In the genomic region with DNA sequence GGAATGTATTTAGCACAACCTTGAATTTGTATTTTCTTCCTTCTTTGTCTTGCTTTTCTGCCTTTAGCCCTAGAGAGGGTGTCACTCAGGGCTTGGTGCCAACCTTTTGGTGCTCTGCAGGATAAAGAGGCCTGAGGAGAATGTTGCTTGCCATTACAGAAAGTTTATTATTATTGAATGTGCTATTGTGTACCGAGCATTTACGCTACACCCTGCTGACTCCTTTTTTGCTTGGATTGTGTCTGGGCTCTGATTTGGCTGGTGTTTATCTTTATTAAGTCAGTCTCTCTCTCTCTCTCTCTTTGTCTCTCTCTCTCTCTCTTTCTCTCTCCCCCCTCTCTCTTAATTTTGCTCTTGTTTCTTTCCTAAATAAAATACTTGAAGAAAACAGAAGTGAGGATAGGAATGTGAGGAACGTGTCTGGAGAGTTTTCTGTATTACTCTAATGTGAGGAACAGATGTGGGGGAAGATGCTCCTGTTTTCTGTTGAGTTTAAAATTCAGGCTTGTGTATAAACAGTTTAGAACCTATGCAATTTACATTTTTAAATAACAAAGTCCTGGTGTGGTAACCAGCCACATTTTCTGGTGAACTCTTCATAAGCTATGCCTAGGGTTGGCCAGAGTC, we compare ENCODE assay signal across 16 cellular contexts.
DNase-seq lines count a peak whose midpoint lies in the region; ATAC-seq and TF ChIP-seq lines count a peak whose summit lies in the region.
"Had no signal": no experiment of that assay in that cellular context is flagged by ENCODE, and none has a peak within 500 bp of the region (broad histone marks: within the 10 kb centered on the region; RNA-seq: fewer than 3 reads in every experiment).

No MANE protein-coding gene starts in this region.

- no peak for TF ChIP-seq CTCF in GM23338 (conservative IDR thresholded peaks at IDR 0.05; ENCODE audit: low read depth in 2 of 2)
- TF ChIP-seq CTCF in fibroblast of lung (conservative IDR thresholded peaks at IDR 0.05 in 1 of 2, IDR thresholded peaks at IDR 0.05 in 1 of 2; ENCODE audit: low read depth in 1 of 2, low read length in 2 of 2): no peak

- H2AFZ ChIP-seq in GM23338 (peak overlapping the region; percentile 4; the same call in 1 of the 2 replicates), fibroblast of lung (ENCODE audit: low read length) (no peak overlapping the region)

- H3K36me3 ChIP-seq in GM23338 (ENCODE audit: insufficient read depth) (no peaks in the 10 kb centered on the region), fibroblast of lung (ENCODE audit: control insufficient read depth, insufficient read depth, low read length) (no peaks in the 10 kb centered on the region)
- H3K36me3 ChIP-seq: BLaER1 treated with 17β-estradiol and CSF1 and Interleukin-3, amounts not matched to agents 10 nM and 100 nM; tibial artery had no signal

- no peaks in the 10 kb centered on the region for H3K79me2 ChIP-seq in GM23338 (replicated peaks; ENCODE audit: insufficient read depth)
- no peaks in the 10 kb centered on the region for H3K79me2 ChIP-seq in fibroblast of lung (ENCODE audit: control insufficient read depth, insufficient read depth, low read length)

- ATAC-seq in GM23338: no peak
- peak; percentile 11 for ATAC-seq in sciatic nerve
- ATAC-seq: K562; naive thymus-derived CD4-positive, alpha-beta T cell; stimulated activated effector memory CD8-positive, alpha-beta T cell treated with anti-CD3 and anti-CD28 coated beads, Interleukin-12 subunit alpha, Interleukin-12 subunit beta, amount 100 ng/mL, for 72 hours had no signal

- H3K36me3 Mint-ChIP-seq in GM23338 (ENCODE audit: low read depth): no peaks in the 10 kb centered on the region
- H3K36me3 Mint-ChIP-seq: naive thymus-derived CD4-positive, alpha-beta T cell; stimulated activated effector memory CD8-positive, alpha-beta T cell treated with anti-CD3 and anti-CD28 coated beads, Interleukin-12 subunit alpha, Interleukin-12 subunit beta, amount 100 ng/mL, for 72 hours had no signal

- H3K27ac ChIP-seq in GM23338 (ENCODE audit: low read depth) (no peak overlapping the region), fibroblast of lung (ENCODE audit: insufficient read depth, low read length) (no peak overlapping the region)
- H3K27ac ChIP-seq: BLaER1 treated with 17β-estradiol and CSF1 and Interleukin-3, amounts not matched to agents 10 nM and 100 nM; tibial artery had no signal

- intact Hi-C loops in sciatic nerve (cut with DNase I): no loop called here

- no peaks in the 10 kb centered on the region for H3F3A ChIP-seq in GM23338 (replicated peaks; ENCODE audit: low read depth)

- H3K4me3 ChIP-seq in GM23338 (no peak overlapping the region), fibroblast of lung (replicated peaks in 1 of 4; ENCODE audit: control extremely low read depth in 1 of 4, insufficient read depth in 1 of 4, low read depth in 3 of 4, low read length in 4 of 4) (no peak overlapping the region)
- H3K4me3 ChIP-seq: BLaER1 treated with 17β-estradiol and CSF1 and Interleukin-3, amounts not matched to agents 10 nM and 100 nM; K562; tibial artery had no signal

- peaks cover 10% of the 10 kb centered on the region for H3K4me1 Mint-ChIP-seq in GM23338
- H3K4me1 Mint-ChIP-seq: activated B cell treated with CpG ODN at 0.5 μM for 24 hours; stimulated activated effector memory CD8-positive, alpha-beta T cell treated with anti-CD3 and anti-CD28 coated beads, Interleukin-12 subunit alpha, Interleukin-12 subunit beta, amount 100 ng/mL, for 72 hours had no signal

- no peak overlapping the region for H3K9ac ChIP-seq in fibroblast of lung (ENCODE audit: insufficient read depth, low read length)
- H3K9ac ChIP-seq: BLaER1 treated with 17β-estradiol and CSF1 and Interleukin-3, amounts not matched to agents 10 nM and 100 nM had no signal

- H3K4me1 ChIP-seq in GM23338 (ENCODE audit: insufficient read depth): peaks cover 10% of the 10 kb centered on the region; the same call in 1 of the 2 replicates
- H3K4me1 ChIP-seq in fibroblast of lung (ENCODE audit: control insufficient read depth, extremely low read depth, insufficient read depth, low read length): no peaks in the 10 kb centered on the region
- H3K4me1 ChIP-seq: BLaER1 treated with 17β-estradiol and CSF1 and Interleukin-3, amounts not matched to agents 10 nM and 100 nM had no signal

- no peaks in the 10 kb centered on the region for H3K9me3 Mint-ChIP-seq in GM23338
- H3K9me3 Mint-ChIP-seq: activated B cell treated with CpG ODN at 0.5 μM for 24 hours had no signal

- no peaks in the 10 kb centered on the region for H3K9me3 ChIP-seq in fibroblast of lung (ENCODE audit: control insufficient read depth, insufficient read depth, low read depth, low read length)
- H3K9me3 ChIP-seq: BLaER1 treated with 17β-estradiol and CSF1 and Interleukin-3, amounts not matched to agents 10 nM and 100 nM; tibial artery had no signal

- H3K4me3 Mint-ChIP-seq in GM23338: no peak overlapping the region
- H3K4me3 Mint-ChIP-seq: activated B cell treated with CpG ODN at 0.5 μM for 24 hours; naive thymus-derived CD4-positive, alpha-beta T cell; stimulated activated effector memory CD8-positive, alpha-beta T cell treated with anti-CD3 and anti-CD28 coated beads, Interleukin-12 subunit alpha, Interleukin-12 subunit beta, amount 100 ng/mL, for 72 hours had no signal

- peaks cover 3% of the 10 kb centered on the region; the same call in 1 of the 2 replicates for H3K9me2 ChIP-seq in GM23338 (ENCODE audit: insufficient read depth)

- H3K27me3 ChIP-seq in GM23338 (ENCODE audit: insufficient read depth) (no peaks in the 10 kb centered on the region), fibroblast of lung (ENCODE audit: control insufficient read depth, insufficient read depth, low read length) (no peaks in the 10 kb centered on the region)
- H3K27me3 ChIP-seq: BLaER1 treated with 17β-estradiol and CSF1 and Interleukin-3, amounts not matched to agents 10 nM and 100 nM; tibial artery had no signal

- DNase-seq in GM23338 (ENCODE audit: low spot score) (peak; percentile 7), NCI-H345 treated with DMSO at 0.1 percent for 48 hours (lab: John Stamatoyannopoulos, UW; ENCODE audit: unreplicated experiment) (peak; percentile 22), fibroblast of lung (ENCODE audit: low read depth in 2 of 2) (peak; percentile 4 to 44), sciatic nerve (ENCODE audit: low spot score) (no peak), DMS53 (lab: John Stamatoyannopoulos, UW) (no peak), 8988T (no peak), COLO829 (ENCODE audit: low spot score) (no peak)
- DNase-seq: activated B cell treated with CpG ODN at 0.5 μM for 24 hours; activated CD8-positive, alpha-beta memory T cell treated with anti-CD3 and anti-CD28 coated beads for 24 hours; DMS 273 treated with DMSO at 0.1 percent for 48 hours; naive thymus-derived CD4-positive, alpha-beta T cell; tibial artery had no signal

- H4K20me1 ChIP-seq in GM23338 (replicated peaks; ENCODE audit: insufficient read depth) (no peaks in the 10 kb centered on the region), fibroblast of lung (ENCODE audit: control insufficient read depth, extremely low read depth, insufficient read depth, low read length) (no peaks in the 10 kb centered on the region)
- H4K20me1 ChIP-seq: BLaER1 treated with 17β-estradiol and CSF1 and Interleukin-3, amounts not matched to agents 10 nM and 100 nM had no signal

- no peaks in the 10 kb centered on the region for H3K27me3 Mint-ChIP-seq in GM23338 (ENCODE audit: insufficient read depth, low read depth, poor library complexity)
- H3K27me3 Mint-ChIP-seq: activated B cell treated with CpG ODN at 0.5 μM for 24 hours, progenitor cell of endocrine pancreas had no signal

- H3K4me2 ChIP-seq in GM23338 (peak overlapping the region; percentile 0; the same call in 1 of the 2 replicates), fibroblast of lung (ENCODE audit: extremely low read depth, insufficient read depth, low read length) (no peak overlapping the region)
- H3K4me2 ChIP-seq: BLaER1 treated with 17β-estradiol and CSF1 and Interleukin-3, amounts not matched to agents 10 nM and 100 nM had no signal

- no peak overlapping the region for H3K27ac Mint-ChIP-seq in GM23338
- H3K27ac Mint-ChIP-seq: activated B cell treated with CpG ODN at 0.5 μM for 24 hours; naive thymus-derived CD4-positive, alpha-beta T cell; progenitor cell of endocrine pancreas; stimulated activated effector memory CD8-positive, alpha-beta T cell treated with anti-CD3 and anti-CD28 coated beads, Interleukin-12 subunit alpha, Interleukin-12 subunit beta, amount 100 ng/mL, for 72 hours had no signal

TF ChIP-seq in GM23338, 12 proteins besides CTCF, POLR2A, EP300 and RAD21:
- no peak for TF ChIP-seq EZH2 (IDR thresholded peaks at IDR 0.05; ENCODE audit: low read depth, unreplicated experiment)
- TF ChIP-seq STAT1 (IDR thresholded peaks at IDR 0.05; ENCODE audit: unreplicated experiment): no peak
- TF ChIP-seq NANOG (IDR thresholded peaks at IDR 0.05; ENCODE audit: borderline replicate concordance): no peak

Comparison
In these comparisons a context has a peak if more than half of its experiments do, and no peak if none do; other contexts are left out.
1. DNase-seq: peak in GM23338 (single experiment), NCI-H345 treated with DMSO at 0.1 percent for 48 hours (single experiment) and fibroblast of lung (2 of 2); none in sciatic nerve (single experiment), DMS53 (single experiment), 8988T (single experiment) and COLO829 (single experiment).